2 cellular contexts compared by ENCODE assay signal in the genomic region with DNA sequence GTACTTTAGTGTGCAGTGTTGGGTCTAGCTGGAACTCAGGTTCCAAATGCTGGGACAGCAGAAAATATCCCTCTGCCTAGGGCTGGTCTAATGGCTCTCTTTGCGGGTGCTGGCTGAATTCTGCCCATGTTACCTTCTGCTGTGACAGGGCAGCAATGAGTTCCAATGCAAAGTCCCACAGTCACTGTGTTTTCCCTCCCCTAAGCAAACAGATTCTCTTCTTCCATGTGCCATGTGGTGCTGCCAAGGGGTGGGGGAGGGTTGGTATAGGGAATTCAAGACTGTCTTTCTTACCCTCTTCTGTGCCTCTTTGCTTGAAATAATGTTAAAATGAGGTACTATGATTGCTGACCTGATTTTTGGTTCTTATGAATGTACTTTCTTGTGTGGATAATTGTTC.
A peak's percentile ranks its signal among the peaks of the same experiment; 100 is the strongest.
TF ChIP-seq lines count a peak whose summit lies in the region.

No MANE protein-coding gene starts in this region.

TF ChIP-seq in liver, 16 proteins besides CTCF, POLR2A, EP300 and RAD21 (continued from another document):
- TF ChIP-seq, protein P1, sequence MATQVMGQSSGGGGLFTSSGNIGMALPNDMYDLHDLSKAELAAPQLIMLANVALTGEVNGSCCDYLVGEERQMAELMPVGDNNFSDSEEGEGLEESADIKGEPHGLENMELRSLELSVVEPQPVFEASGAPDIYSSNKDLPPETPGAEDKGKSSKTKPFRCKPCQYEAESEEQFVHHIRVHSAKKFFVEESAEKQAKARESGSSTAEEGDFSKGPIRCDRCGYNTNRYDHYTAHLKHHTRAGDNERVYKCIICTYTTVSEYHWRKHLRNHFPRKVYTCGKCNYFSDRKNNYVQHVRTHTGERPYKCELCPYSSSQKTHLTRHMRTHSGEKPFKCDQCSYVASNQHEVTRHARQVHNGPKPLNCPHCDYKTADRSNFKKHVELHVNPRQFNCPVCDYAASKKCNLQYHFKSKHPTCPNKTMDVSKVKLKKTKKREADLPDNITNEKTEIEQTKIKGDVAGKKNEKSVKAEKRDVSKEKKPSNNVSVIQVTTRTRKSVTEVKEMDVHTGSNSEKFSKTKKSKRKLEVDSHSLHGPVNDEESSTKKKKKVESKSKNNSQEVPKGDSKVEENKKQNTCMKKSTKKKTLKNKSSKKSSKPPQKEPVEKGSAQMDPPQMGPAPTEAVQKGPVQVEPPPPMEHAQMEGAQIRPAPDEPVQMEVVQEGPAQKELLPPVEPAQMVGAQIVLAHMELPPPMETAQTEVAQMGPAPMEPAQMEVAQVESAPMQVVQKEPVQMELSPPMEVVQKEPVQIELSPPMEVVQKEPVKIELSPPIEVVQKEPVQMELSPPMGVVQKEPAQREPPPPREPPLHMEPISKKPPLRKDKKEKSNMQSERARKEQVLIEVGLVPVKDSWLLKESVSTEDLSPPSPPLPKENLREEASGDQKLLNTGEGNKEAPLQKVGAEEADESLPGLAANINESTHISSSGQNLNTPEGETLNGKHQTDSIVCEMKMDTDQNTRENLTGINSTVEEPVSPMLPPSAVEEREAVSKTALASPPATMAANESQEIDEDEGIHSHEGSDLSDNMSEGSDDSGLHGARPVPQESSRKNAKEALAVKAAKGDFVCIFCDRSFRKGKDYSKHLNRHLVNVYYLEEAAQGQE (IDR thresholded peaks at IDR 0.05), result no peak
- TF ChIP-seq HNF4A (conservative IDR thresholded peaks at IDR 0.05), result peak; percentile 52 to 54
- TF ChIP-seq, protein P2, sequence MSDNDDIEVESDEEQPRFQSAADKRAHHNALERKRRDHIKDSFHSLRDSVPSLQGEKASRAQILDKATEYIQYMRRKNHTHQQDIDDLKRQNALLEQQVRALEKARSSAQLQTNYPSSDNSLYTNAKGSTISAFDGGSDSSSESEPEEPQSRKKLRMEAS (IDR thresholded peaks at IDR 0.05), result peak; percentile 35
TF ChIP-seq in liver: peak in this region for 3.

TF ChIP-seq in HepG2, 621 proteins besides CTCF, POLR2A, EP300 and RAD21 (continued from another document):
- TF ChIP-seq, protein P3, sequence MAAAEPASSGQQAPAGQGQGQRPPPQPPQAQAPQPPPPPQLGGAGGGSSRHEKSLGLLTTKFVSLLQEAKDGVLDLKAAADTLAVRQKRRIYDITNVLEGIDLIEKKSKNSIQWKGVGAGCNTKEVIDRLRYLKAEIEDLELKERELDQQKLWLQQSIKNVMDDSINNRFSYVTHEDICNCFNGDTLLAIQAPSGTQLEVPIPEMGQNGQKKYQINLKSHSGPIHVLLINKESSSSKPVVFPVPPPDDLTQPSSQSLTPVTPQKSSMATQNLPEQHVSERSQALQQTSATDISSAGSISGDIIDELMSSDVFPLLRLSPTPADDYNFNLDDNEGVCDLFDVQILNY (CRISPR knock-in tag; conservative IDR thresholded peaks at IDR 0.05), result no peak
- no peak for TF ChIP-seq ZSCAN22 (CRISPR knock-in tag; IDR thresholded peaks at IDR 0.05)
- TF ChIP-seq SP5 (CRISPR knock-in tag; IDR thresholded peaks at IDR 0.05; ENCODE audit: borderline replicate concordance, low read depth), result no peak
- no peak for TF ChIP-seq SMAD1 (CRISPR knock-in tag; IDR thresholded peaks at IDR 0.05; ENCODE audit: borderline replicate concordance, low read depth)
- no peak for TF ChIP-seq TBX3 (IDR thresholded peaks at IDR 0.05; ENCODE audit: borderline replicate concordance)
- no peak for TF ChIP-seq ZC3H13 (CRISPR knock-in tag; IDR thresholded peaks at IDR 0.05)
- no peak for TF ChIP-seq GABPA (IDR thresholded peaks at IDR 0.05; ENCODE audit: low read depth, low read length)
- no peak for TF ChIP-seq GABPA (CRISPR knock-in tag; IDR thresholded peaks at IDR 0.05; ENCODE audit: low read depth)
- no peak for TF ChIP-seq SOX13 (IDR thresholded peaks at IDR 0.05)
- TF ChIP-seq SOX13 (CRISPR knock-in tag; conservative IDR thresholded peaks at IDR 0.05 in 1 of 2, IDR thresholded peaks at IDR 0.05 in 1 of 2), result no peak
- no peak for TF ChIP-seq ELF4 (CRISPR knock-in tag; IDR thresholded peaks at IDR 0.05; ENCODE audit: borderline replicate concordance)
- no peak for TF ChIP-seq PITX1 (CRISPR knock-in tag; IDR thresholded peaks at IDR 0.05)
- no peak for TF ChIP-seq CCAR2 (optimal IDR thresholded peaks at IDR 0.05; ENCODE audit: low read depth, low read length)
- TF ChIP-seq SP1 (IDR thresholded peaks at IDR 0.05), result no peak
- no peak for TF ChIP-seq SP1 (CRISPR knock-in tag; IDR thresholded peaks at IDR 0.05)
